ENCODE assay signal across 16 cellular contexts in genomic region chr20:60491261-60491660, GRCh38.
DNase-seq lines count a peak whose midpoint lies in the region; ATAC-seq and TF ChIP-seq lines count a peak whose summit lies in the region.
"Had no signal": no experiment of that assay in that cellular context is flagged by ENCODE, and none has a peak within 500 bp of the region (broad histone marks: within the 10 kb centered on the region; RNA-seq: fewer than 3 reads in every experiment).

No MANE protein-coding gene starts in this region.

- no peak for TF ChIP-seq CTCF in gastroesophageal sphincter (IDR thresholded peaks at IDR 0.05)
- TF ChIP-seq CTCF in testis (IDR thresholded peaks at IDR 0.05) = no peak

- 14 to 26% methylated on average over 1 of the region's 1 CpG for WGBS in gastroesophageal sphincter (ENCODE audit: low coverage in 1 of 2), 2 donors
- 29 to 32% methylated on average over 1 of the region's 1 CpG for WGBS in testis, 2 donors

- no peak for DNase-seq in Right ventricle myocardium superior
- no peak for DNase-seq in cardiac septum (ENCODE audit: low spot score)
- DNase-seq in H7 = peak; percentile 3
- DNase-seq in testis = peak; percentile 21
- no peak for DNase-seq in NCI-H345 (lab: John Stamatoyannopoulos, UW)
- DNase-seq in ureter (ENCODE audit: low spot score) = no peak
- DNase-seq in GM03348 (ENCODE audit: low spot score) = no peak
- DNase-seq: 8988T; ACHN; CD4-positive, CD25-positive, alpha-beta regulatory T cell; DMS53; GF-D8 had no signal

- no peak for TF ChIP-seq EP300 in gastroesophageal sphincter (IDR thresholded peaks at IDR 0.05)

- H3K27me3 ChIP-seq in H7 (ENCODE audit: control insufficient read depth, insufficient read depth, low read length) (no peaks in the 10 kb centered on the region; the same call in 1 of the 2 replicates), gastroesophageal sphincter (peaks cover 6% of the 10 kb centered on the region), testis (no peaks in the 10 kb centered on the region)
- H3K27me3 ChIP-seq: BLaER1 treated with 17β-estradiol and CSF1 and Interleukin-3, amounts not matched to agents 10 nM and 100 nM had no signal

- H3K27ac ChIP-seq in gastroesophageal sphincter (no peak overlapping the region), testis (no peak overlapping the region)
- H3K27ac ChIP-seq: BLaER1 treated with 17β-estradiol and CSF1 and Interleukin-3, amounts not matched to agents 10 nM and 100 nM had no signal

- intact Hi-C loops in Right ventricle myocardium superior (cut with DNase I) (no loop called here), cardiac septum (cut with DNase I) (no loop called here), testis (cut with DNase I; ENCODE audit: low total_unique reads) (no loop called here)

- H3K4me1 ChIP-seq in gastroesophageal sphincter (no peaks in the 10 kb centered on the region), testis (no peaks in the 10 kb centered on the region)
- H3K4me1 ChIP-seq: HAP-1 had no signal

- H3K36me3 ChIP-seq in H7 (replicated peaks; ENCODE audit: control insufficient read depth, insufficient read depth, low read length) (no peaks in the 10 kb centered on the region), gastroesophageal sphincter (no peaks in the 10 kb centered on the region), testis (ENCODE audit: low read depth, missing control alignments) (no peaks in the 10 kb centered on the region)
- H3K36me3 ChIP-seq: BLaER1 treated with 17β-estradiol and CSF1 and Interleukin-3, amounts not matched to agents 10 nM and 100 nM; HAP-1 had no signal

- TF ChIP-seq POLR2A in gastroesophageal sphincter (IDR thresholded peaks at IDR 0.05) (no peak), testis (IDR thresholded peaks at IDR 0.05) (no peak)

- H3K9me3 ChIP-seq in gastroesophageal sphincter = no peaks in the 10 kb centered on the region
- H3K9me3 ChIP-seq in testis = no peaks in the 10 kb centered on the region
- H3K9me3 ChIP-seq: BLaER1 treated with 17β-estradiol and CSF1 and Interleukin-3, amounts not matched to agents 10 nM and 100 nM; HAP-1 had no signal

- H3K4me3 ChIP-seq in H7 (ENCODE audit: insufficient read depth, low read depth, low read length) (no peak overlapping the region), gastroesophageal sphincter (no peak overlapping the region), testis (no peak overlapping the region)
- H3K4me3 ChIP-seq: BLaER1 treated with 17β-estradiol and CSF1 and Interleukin-3, amounts not matched to agents 10 nM and 100 nM; GM23338; HAP-1 had no signal

- ATAC-seq in Right ventricle myocardium superior (ENCODE audit: poor library complexity) (peak; percentile 60), gastroesophageal sphincter (peak; percentile 43)
- ATAC-seq: GM23338 had no signal

Comparison
In these comparisons a context has a peak if more than half of its experiments do, and no peak if none do; other contexts are left out.
1. DNase-seq: peak in H7 (single experiment) and testis (single experiment); none in Right ventricle myocardium superior (single experiment), cardiac septum (single experiment), NCI-H345 (single experiment), ureter (single experiment) and GM03348 (single experiment).